ENCODE assay signal across 16 cellular contexts in the genomic region with DNA sequence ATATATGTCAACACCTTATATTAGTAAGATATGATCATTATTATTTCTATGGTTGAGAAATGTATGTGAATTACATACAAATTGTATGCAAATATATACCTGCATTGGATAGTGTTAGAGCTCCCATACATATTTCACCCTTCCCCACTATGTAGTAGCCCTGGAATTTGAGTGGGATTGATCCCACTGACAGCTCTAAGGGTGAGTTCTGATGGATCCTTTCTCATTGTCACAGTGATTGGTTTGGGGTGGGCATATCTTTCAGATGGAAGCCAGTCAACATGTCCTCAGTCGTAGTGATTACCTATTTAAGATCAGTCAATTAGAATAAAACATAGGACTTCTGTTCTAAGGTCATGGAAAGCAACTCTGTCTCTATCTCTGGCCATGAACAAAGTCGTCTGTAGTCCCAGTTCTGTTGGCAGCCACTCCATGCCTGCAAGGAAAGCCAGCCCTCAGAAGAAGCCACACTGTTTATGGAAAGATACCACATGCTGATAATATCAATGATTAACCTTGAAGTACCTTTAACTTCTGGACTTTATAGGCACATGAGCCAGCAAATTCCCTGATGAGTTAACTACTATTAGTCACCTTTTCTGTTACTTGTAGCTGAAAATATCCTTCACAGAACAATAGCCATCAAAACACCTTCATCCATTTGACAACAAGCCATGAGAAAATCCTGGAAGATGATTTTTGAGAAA. TPM values are rescaled to one million over a fixed set of nuclear protein-coding genes. Genes with fewer than 3 reads are reported as not detected.
DNase-seq lines count a peak whose midpoint lies in the region; FAIRE-seq and TF ChIP-seq lines count a peak whose summit lies in the region.
"Had no signal": no experiment of that assay in that cellular context is flagged by ENCODE, and none has a peak within 500 bp of the region (broad histone marks: within the 10 kb centered on the region; RNA-seq: fewer than 3 reads in every experiment).

No MANE protein-coding gene starts in this region.

- H3K4me3 ChIP-seq in astrocyte (ENCODE audit: insufficient read depth, low read depth, low read length) = no peak overlapping the region
- no peak overlapping the region for H3K4me3 ChIP-seq in keratinocyte (ENCODE audit: control insufficient read depth in 2 of 3, extremely low read depth in 1 of 3, insufficient read depth in 2 of 3, low read depth in 1 of 3, low read length in 3 of 3)
- H3K4me3 ChIP-seq: transverse colon had no signal

- no peaks in the 10 kb centered on the region for H3K36me3 Mint-ChIP-seq in astrocyte (ENCODE audit: low read depth, unreplicated experiment)
- no peaks in the 10 kb centered on the region for H3K36me3 Mint-ChIP-seq in T-helper 2 cell treated with Interferon-gamma antibody and Interleukin-4, amounts not matched to agents 5 μg/mL and 100 μg/mL, for 36 hours (ENCODE audit: low read depth)
- H3K36me3 Mint-ChIP-seq: activated naive CD8-positive, alpha-beta T cell treated with anti-CD3 and anti-CD28 coated beads, Interleukin-2, amount 10 ng/mL, durations not matched to agents 7 days and 5 days; mesothelial cell of epicardium had no signal

- no peaks in the 10 kb centered on the region for H3K9me1 ChIP-seq in keratinocyte (ENCODE audit: control insufficient read depth, extremely low read depth, insufficient read depth, low read length)

- H3K4me2 ChIP-seq in astrocyte (ENCODE audit: low read length) (peak overlapping the region; percentile 22), keratinocyte (ENCODE audit: control insufficient read depth, extremely low read depth, insufficient read depth, low read depth, low read length) (no peak overlapping the region)

- H2AFZ ChIP-seq in astrocyte (ENCODE audit: low read depth, low read length) (no peak overlapping the region), keratinocyte (ENCODE audit: control insufficient read depth, low read length) (no peak overlapping the region)

- peak overlapping the region; percentile 28 for H3K27ac Mint-ChIP-seq in astrocyte (ENCODE audit: unreplicated experiment)
- H3K27ac Mint-ChIP-seq in T-helper 2 cell treated with Interferon-gamma antibody and Interleukin-4, amounts not matched to agents 5 μg/mL and 100 μg/mL, for 36 hours = no peak overlapping the region
- H3K27ac Mint-ChIP-seq: activated naive CD8-positive, alpha-beta T cell treated with anti-CD3 and anti-CD28 coated beads, Interleukin-2, amount 10 ng/mL, durations not matched to agents 7 days and 5 days; mesothelial cell of epicardium had no signal

- H3K9me3 Mint-ChIP-seq in astrocyte (ENCODE audit: unreplicated experiment) = no peaks in the 10 kb centered on the region
- no peaks in the 10 kb centered on the region for H3K9me3 Mint-ChIP-seq in T-helper 2 cell treated with Interferon-gamma antibody and Interleukin-4, amounts not matched to agents 5 μg/mL and 100 μg/mL, for 36 hours
- H3K9me3 Mint-ChIP-seq: activated naive CD8-positive, alpha-beta T cell treated with anti-CD3 and anti-CD28 coated beads, Interleukin-2, amount 10 ng/mL, durations not matched to agents 7 days and 5 days; mesothelial cell of epicardium had no signal

- H3K4me3 Mint-ChIP-seq in astrocyte (ENCODE audit: unreplicated experiment) = no peak overlapping the region
- no peak overlapping the region for H3K4me3 Mint-ChIP-seq in T-helper 2 cell treated with Interferon-gamma antibody and Interleukin-4, amounts not matched to agents 5 μg/mL and 100 μg/mL, for 36 hours
- H3K4me3 Mint-ChIP-seq: activated naive CD8-positive, alpha-beta T cell treated with anti-CD3 and anti-CD28 coated beads, Interleukin-2, amount 10 ng/mL, durations not matched to agents 7 days and 5 days; mesothelial cell of epicardium had no signal

- H3K36me3 ChIP-seq in astrocyte (ENCODE audit: insufficient read depth, low read length) = no peaks in the 10 kb centered on the region
- no peaks in the 10 kb centered on the region for H3K36me3 ChIP-seq in keratinocyte (ENCODE audit: control insufficient read depth in 2 of 2, extremely low read depth in 1 of 2, insufficient read depth in 2 of 2, low read length in 2 of 2)
- H3K36me3 ChIP-seq: transverse colon had no signal

- DNase-seq in A172 (ENCODE audit: low spot score) (peak; percentile 86), HPDE6-E6E7 (ENCODE audit: extremely low spot score) (peak; percentile 17), astrocyte (ENCODE audit: low read depth) (peak; percentile 88), keratinocyte (ENCODE audit: low read depth, low spot score) (peak; percentile 0), occipital lobe (lab: John Stamatoyannopoulos, UW) (no peak), nucleus accumbens (lab: John Stamatoyannopoulos, UW) (no peak), NCI-H2029 (lab: John Stamatoyannopoulos, UW) (no peak)
- DNase-seq in T-helper 2 cell treated with Interferon-gamma antibody and Interleukin-4, amounts not matched to agents 5 μg/mL and 100 μg/mL, for 36 hours (ENCODE audit: low spot score) = no peak
- DNase-seq: activated naive CD8-positive, alpha-beta T cell treated with anti-CD3 and anti-CD28 coated beads, Interleukin-2, amount 10 ng/mL, durations not matched to agents 7 days and 5 days; NCI-H2171 treated with DMSO at 0.1 percent for 48 hours; stimulated activated CD8-positive, alpha-beta memory T cell treated with anti-CD3 and anti-CD28 coated beads, Interleukin-4, amount 100 ng/mL, for 48 hours; SW 1271; transverse colon had no signal

- no peaks in the 10 kb centered on the region for H3K79me2 ChIP-seq in astrocyte (ENCODE audit: insufficient read depth, low read length)
- H3K79me2 ChIP-seq in keratinocyte (ENCODE audit: control insufficient read depth, insufficient read depth, low read length) = no peaks in the 10 kb centered on the region

- H3K9ac ChIP-seq in astrocyte (ENCODE audit: low read length) (no peak overlapping the region), keratinocyte (ENCODE audit: control insufficient read depth, extremely low read depth, insufficient read depth, low read length) (no peak overlapping the region)

- H3K27ac ChIP-seq in astrocyte (ENCODE audit: low read depth, low read length) (no peak overlapping the region), keratinocyte (ENCODE audit: control insufficient read depth, insufficient read depth, low read length) (no peak overlapping the region)
- H3K27ac ChIP-seq: transverse colon had no signal

- FAIRE-seq in astrocyte (lab: Jason Lieb, UNC) = peak; percentile 87
- peak; percentile 90 for FAIRE-seq in keratinocyte (lab: Jason Lieb, UNC)

- H3K27me3 ChIP-seq in astrocyte (ENCODE audit: insufficient read depth, low read length) (no peaks in the 10 kb centered on the region), keratinocyte (ENCODE audit: control insufficient read depth, extremely low read depth, insufficient read depth, low read length) (peaks cover 19% of the 10 kb centered on the region)
- H3K27me3 ChIP-seq: transverse colon had no signal

- H3K9me3 ChIP-seq in astrocyte (ENCODE audit: insufficient read depth, low read depth, low read length) = no peaks in the 10 kb centered on the region
- no peaks in the 10 kb centered on the region for H3K9me3 ChIP-seq in keratinocyte (ENCODE audit: control insufficient read depth, low read depth, low read length)
- H3K9me3 ChIP-seq: transverse colon had no signal

- H3K4me1 Mint-ChIP-seq in astrocyte (ENCODE audit: low read depth, unreplicated experiment) = peaks cover 26% of the 10 kb centered on the region
- no peaks in the 10 kb centered on the region for H3K4me1 Mint-ChIP-seq in T-helper 2 cell treated with Interferon-gamma antibody and Interleukin-4, amounts not matched to agents 5 μg/mL and 100 μg/mL, for 36 hours (ENCODE audit: low read depth)
- H3K4me1 Mint-ChIP-seq: activated naive CD8-positive, alpha-beta T cell treated with anti-CD3 and anti-CD28 coated beads, Interleukin-2, amount 10 ng/mL, durations not matched to agents 7 days and 5 days had no signal

- no peaks in the 10 kb centered on the region for H4K20me1 ChIP-seq in astrocyte (ENCODE audit: insufficient read depth, low read length)
- H4K20me1 ChIP-seq in keratinocyte (ENCODE audit: control insufficient read depth, extremely low read depth, insufficient read depth, low read length) = no peaks in the 10 kb centered on the region

- no peaks in the 10 kb centered on the region for H3K27me3 Mint-ChIP-seq in astrocyte (ENCODE audit: low read depth, unreplicated experiment)
- peaks cover 2% of the 10 kb centered on the region for H3K27me3 Mint-ChIP-seq in T-helper 2 cell treated with Interferon-gamma antibody and Interleukin-4, amounts not matched to agents 5 μg/mL and 100 μg/mL, for 36 hours (ENCODE audit: low read depth)

- TF ChIP-seq CTCF in astrocyte (IDR thresholded peaks at IDR 0.05; ENCODE audit: insufficient read depth, low read depth, low read length) (no peak), keratinocyte (optimal IDR thresholded peaks at IDR 0.05 in 1 of 3, IDR thresholded peaks at IDR 0.05 in 1 of 3, conservative IDR thresholded peaks at IDR 0.05 in 1 of 3; ENCODE audit: extremely low read depth in 1 of 3, insufficient read depth in 2 of 3, low read length in 3 of 3) (no peak)

- peaks cover 18% of the 10 kb centered on the region for H3K4me1 ChIP-seq in astrocyte (ENCODE audit: insufficient read depth, low read length)
- H3K4me1 ChIP-seq in keratinocyte (ENCODE audit: control insufficient read depth, extremely low read depth, insufficient read depth, low read length) = no peaks in the 10 kb centered on the region

- dilution Hi-C loops in keratinocyte (cut with MboI; ENCODE audit: extremely low pct_ligation_motif_present, low sequenced_read_pairs) = no loop called here

RNA-seq across cellular contexts. Expression of a gene that starts 5.1 kb away (rescaled TPM):
- total RNA-seq in A172 (2014; rRNA removed; shearing (Covaris generic)) = not detected in 2 replicates
- not detected in 2 replicates for total RNA-seq in astrocyte
- polyA plus RNA-seq in keratinocyte = not detected in 3 replicates
- polyA plus RNA-seq in keratinocyte (2011; ENCODE audit: low read depth) = not detected
- polyA plus RNA-seq in keratinocyte (2011; cell fraction: cytosol; rRNA removed) = not detected in 2 replicates
- not detected in 2 replicates for polyA plus RNA-seq in keratinocyte (2011; cell fraction: nucleus; rRNA removed)
- polyA plus RNA-seq in keratinocyte (2012; ENCODE audit: low replicate concordance) = 0.19 and 0.52 TPM in 2 replicates
- polyA minus RNA-seq in keratinocyte = not detected in 3 replicates
- polyA minus RNA-seq in keratinocyte (2011; cell fraction: cytosol; rRNA and poly(A)+ RNA removed) = not detected
- not detected in 2 replicates for polyA minus RNA-seq in keratinocyte (2011; cell fraction: nucleus; rRNA and poly(A)+ RNA removed)
- not detected for total RNA-seq in occipital lobe
- total RNA-seq: activated naive CD8-positive, alpha-beta T cell treated with anti-CD3 and anti-CD28 coated beads, Interleukin-2, amount 10 ng/mL, durations not matched to agents 7 days and 5 days; osteocyte; transverse colon had no signal
- polyA plus RNA-seq: AG04450 had no signal

RNA-seq across cellular contexts. Expression of a gene that starts 49.2 kb away (rescaled TPM):
- not detected in 2 replicates for total RNA-seq in A172 (2014; rRNA removed; shearing (Covaris generic))
- total RNA-seq in astrocyte = not detected in 2 replicates
- 0.10 to 0.40 TPM (median 0.22 TPM) in 3 replicates for polyA plus RNA-seq in keratinocyte
- polyA plus RNA-seq in keratinocyte (2011; ENCODE audit: low read depth) = not detected
- 0.19 and 0.22 TPM in 2 replicates for polyA plus RNA-seq in keratinocyte (2011; cell fraction: cytosol; rRNA removed)
- polyA plus RNA-seq in keratinocyte (2011; cell fraction: nucleus; rRNA removed) = 0.28 and 0.48 TPM in 2 replicates
- polyA plus RNA-seq in keratinocyte (2012; ENCODE audit: low replicate concordance) = not detected in 2 replicates
- polyA minus RNA-seq in keratinocyte = not detected in 3 replicates
- not detected for polyA minus RNA-seq in keratinocyte (2011; cell fraction: cytosol; rRNA and poly(A)+ RNA removed)
- 0.62 TPM in 1 of 2 replicates, not detected in the other for polyA minus RNA-seq in keratinocyte (2011; cell fraction: nucleus; rRNA and poly(A)+ RNA removed)
- 1.1 TPM for total RNA-seq in occipital lobe
- total RNA-seq: activated naive CD8-positive, alpha-beta T cell treated with anti-CD3 and anti-CD28 coated beads, Interleukin-2, amount 10 ng/mL, durations not matched to agents 7 days and 5 days; mesothelial cell of epicardium; osteocyte; transverse colon had no signal
- polyA plus RNA-seq: AG04450 had no signal

Comparison
In these comparisons a context has a peak if more than half of its experiments do, and no peak if none do; other contexts are left out.
1. DNase-seq: peak in A172 (single experiment), HPDE6-E6E7 (single experiment), astrocyte (single experiment) and keratinocyte (single experiment); none in occipital lobe (single experiment), T-helper 2 cell treated with Interferon-gamma antibody and Interleukin-4, amounts not matched to agents 5 μg/mL and 100 μg/mL, for 36 hours (single experiment), nucleus accumbens (0 of 56) and NCI-H2029 (single experiment).